20 cellular contexts compared by ENCODE assay signal in the genomic region with DNA sequence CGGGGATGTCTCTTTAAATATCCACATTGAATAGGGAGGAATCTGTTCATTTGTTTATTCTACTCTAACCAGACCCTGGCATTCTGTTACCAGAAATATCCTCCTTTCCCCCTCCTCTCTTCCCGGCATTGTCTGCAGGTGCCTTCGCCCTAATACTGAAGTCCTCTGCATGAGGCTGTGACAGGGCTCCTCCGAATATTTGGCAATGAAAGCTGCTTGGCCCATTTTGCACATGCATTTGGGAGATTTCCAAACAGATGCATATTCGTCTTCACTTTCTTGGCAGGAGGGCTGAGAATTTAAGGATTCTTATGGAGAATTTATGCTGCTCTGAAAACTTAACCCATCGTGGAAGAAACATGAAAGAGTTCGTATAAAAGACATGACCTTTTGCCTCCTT.
DNase-seq lines count a peak whose midpoint lies in the region; ATAC-seq and TF ChIP-seq lines count a peak whose summit lies in the region.
"Had no signal": no experiment of that assay in that cellular context is flagged by ENCODE, and none has a peak within 500 bp of the region (broad histone marks: within the 10 kb centered on the region; RNA-seq: fewer than 3 reads in every experiment).

No MANE protein-coding gene starts in this region.

- H3K36me3 ChIP-seq in HUES48 (ENCODE audit: control insufficient read depth, insufficient read depth, low read length) (no peaks in the 10 kb centered on the region), neural progenitor cell (no peaks in the 10 kb centered on the region), stomach (no peaks in the 10 kb centered on the region), Peyer's patch (no peaks in the 10 kb centered on the region)
- H3K36me3 ChIP-seq: colonic mucosa had no signal

- H2AFZ ChIP-seq in neural progenitor cell (replicated peaks), result no peak overlapping the region
- H2AFZ ChIP-seq: parathyroid adenoma had no signal

- peaks cover 46% of the 10 kb centered on the region for H3F3A ChIP-seq in neural progenitor cell (ENCODE audit: low read depth)

- H3K27ac ChIP-seq in HUES48 (ENCODE audit: low read depth, low read length) (peak overlapping the region; percentile 92), angular gyrus (ENCODE audit: low read depth, low read length) (peak overlapping the region; percentile 95), neural progenitor cell (no peak overlapping the region), stomach (no peak overlapping the region), Peyer's patch (no peak overlapping the region)
- H3K27ac ChIP-seq: colonic mucosa, parathyroid adenoma, RWPE1, testis had no signal

- no peak for ATAC-seq in HG02623 (IDR thresholded peaks at IDR 0.05; ENCODE audit: unreplicated experiment)

- H3K36me3 Mint-ChIP-seq in neural progenitor cell, result no peaks in the 10 kb centered on the region

- H3K79me2 ChIP-seq in neural progenitor cell (ENCODE audit: low read depth), result no peaks in the 10 kb centered on the region
- H3K79me2 ChIP-seq: parathyroid adenoma had no signal

- H3K4me1 ChIP-seq in HUES48 (ENCODE audit: control insufficient read depth, insufficient read depth, low read length), result peaks cover 48% of the 10 kb centered on the region
- H3K4me1 ChIP-seq in neural progenitor cell, result peaks cover 46% of the 10 kb centered on the region
- H3K4me1 ChIP-seq in stomach, result peaks cover 7 to 30% (median 23%) of the 10 kb centered on the region in 4 donors
- H3K4me1 ChIP-seq in Peyer's patch, result no peaks in the 10 kb centered on the region
- H3K4me1 ChIP-seq: colonic mucosa, parathyroid adenoma, testis had no signal

- H3K27me3 Mint-ChIP-seq in neural progenitor cell (ENCODE audit: insufficient read depth, low read depth), result peaks cover 20% of the 10 kb centered on the region
- H3K27me3 Mint-ChIP-seq: activated CD4-positive, alpha-beta T cell treated with anti-CD3 and anti-CD28 coated beads, Interleukin-2, amount 10 ng/mL, durations not matched to agents 24 days and 14 days had no signal

- H3K9ac ChIP-seq in HUES48 (ENCODE audit: low read depth, low read length) (no peak overlapping the region), neural progenitor cell (no peak overlapping the region)
- H3K9ac ChIP-seq: parathyroid adenoma had no signal

- peak overlapping the region; percentile 60 for H3K4me2 ChIP-seq in neural progenitor cell

- no peaks in the 10 kb centered on the region for H4K20me1 ChIP-seq in neural progenitor cell (ENCODE audit: low read depth)

- H3K9me3 ChIP-seq in HUES48 (ENCODE audit: control insufficient read depth, insufficient read depth, low read length), result no peaks in the 10 kb centered on the region
- no peaks in the 10 kb centered on the region for H3K9me3 ChIP-seq in neural progenitor cell (ENCODE audit: low read depth)
- H3K9me3 ChIP-seq in stomach, result no peaks in the 10 kb centered on the region
- no peaks in the 10 kb centered on the region for H3K9me3 ChIP-seq in Peyer's patch
- H3K9me3 ChIP-seq: colonic mucosa, testis had no signal

- intact Hi-C loops in stomach (cut with DNase I; ENCODE audit: low total_unique reads), result no loop called here

- H3K4me1 Mint-ChIP-seq in neural progenitor cell, result peaks cover 14% of the 10 kb centered on the region
- H3K4me1 Mint-ChIP-seq: activated CD4-positive, alpha-beta T cell treated with anti-CD3 and anti-CD28 coated beads, Interleukin-2, amount 10 ng/mL, durations not matched to agents 24 days and 14 days had no signal

- TF ChIP-seq EP300 in stomach (IDR thresholded peaks at IDR 0.05), result no peak

- WGBS in stomach, 5 donors, result 49 to 54% (median 49%) methylated on average over 7 of the region's 7 CpGs

- no peak overlapping the region for H3K4me3 Mint-ChIP-seq in neural progenitor cell
- H3K4me3 Mint-ChIP-seq: activated CD4-positive, alpha-beta T cell treated with anti-CD3 and anti-CD28 coated beads, Interleukin-2, amount 10 ng/mL, durations not matched to agents 24 days and 14 days; HFFc6 had no signal

- TF ChIP-seq POLR2A in stomach (IDR thresholded peaks at IDR 0.05) (no peak), Peyer's patch (IDR thresholded peaks at IDR 0.05) (no peak)

- TF ChIP-seq CTCF in fibroblast of the aortic adventitia (IDR thresholded peaks at IDR 0.05; ENCODE audit: insufficient read depth, low read length) (no peak), neural progenitor cell (IDR thresholded peaks at IDR 0.05) (no peak), stomach (IDR thresholded peaks at IDR 0.05) (no peak), Peyer's patch (IDR thresholded peaks at IDR 0.05) (no peak)

- H3K27me3 ChIP-seq in HUES48 (ENCODE audit: control insufficient read depth, insufficient read depth, low read length), result no peaks in the 10 kb centered on the region
- no peaks in the 10 kb centered on the region for H3K27me3 ChIP-seq in neural progenitor cell
- no peaks in the 10 kb centered on the region for H3K27me3 ChIP-seq in stomach
- H3K27me3 ChIP-seq in Peyer's patch, result no peaks in the 10 kb centered on the region
- H3K27me3 ChIP-seq: colonic mucosa, testis had no signal

- no peak overlapping the region for H3K27ac Mint-ChIP-seq in neural progenitor cell
- H3K27ac Mint-ChIP-seq: activated CD4-positive, alpha-beta T cell treated with anti-CD3 and anti-CD28 coated beads, Interleukin-2, amount 10 ng/mL, durations not matched to agents 24 days and 14 days; HFFc6 had no signal

- H3K4me3 ChIP-seq in HUES48 (ENCODE audit: low read depth, low read length), result no peak overlapping the region
- no peak overlapping the region for H3K4me3 ChIP-seq in fibroblast of the aortic adventitia (ENCODE audit: low read depth, low read length)
- peak overlapping the region; percentile 14 for H3K4me3 ChIP-seq in neural progenitor cell
- no peak overlapping the region for H3K4me3 ChIP-seq in stomach
- H3K4me3 ChIP-seq in Peyer's patch, result no peak overlapping the region
- H3K4me3 ChIP-seq: colonic mucosa, lung, testis had no signal

- peak; percentile 2 for DNase-seq in fibroblast of the aortic adventitia (ENCODE audit: low read depth)
- DNase-seq in neural progenitor cell (ENCODE audit: low spot score), result peak; percentile 37
- no peak for DNase-seq in stomach
- no peak for DNase-seq in NCI-H82 treated with DMSO at 0.1 percent for 48 hours (lab: John Stamatoyannopoulos, UW; ENCODE audit: unreplicated experiment)
- no peak for DNase-seq in Peyer's patch
- DNase-seq: activated CD4-positive, alpha-beta T cell treated with anti-CD3 and anti-CD28 coated beads, Interleukin-2, amount 10 ng/mL, durations not matched to agents 24 days and 14 days; activated gamma-delta T cell; colonic mucosa; COR-L47; HFFc6; NCI-H1436; NCI-H2227 treated with DMSO at 0.1 percent for 48 hours; stimulated activated CD4-positive, alpha-beta T cell treated with anti-CD3 and anti-CD28 coated beads, Interleukin-4, amount 100 ng/mL, for 1 hour; testis had no signal

- peaks cover 8% of the 10 kb centered on the region for H3K9me3 Mint-ChIP-seq in neural progenitor cell
- H3K9me3 Mint-ChIP-seq: activated CD4-positive, alpha-beta T cell treated with anti-CD3 and anti-CD28 coated beads, Interleukin-2, amount 10 ng/mL, durations not matched to agents 24 days and 14 days had no signal

Comparison
In these comparisons a context has a peak if more than half of its experiments do, and no peak if none do; other contexts are left out.
1. H3K27ac ChIP-seq: peak in HUES48 (single experiment) and angular gyrus (single experiment); none in neural progenitor cell (single experiment), stomach (0 of 5) and Peyer's patch (0 of 4).
2. DNase-seq: peak in fibroblast of the aortic adventitia (single experiment) and neural progenitor cell (single experiment); none in stomach (single experiment), NCI-H82 treated with DMSO at 0.1 percent for 48 hours (single experiment) and Peyer's patch (0 of 3).